ENCODE assay signal across 13 cellular contexts in the genomic region with DNA sequence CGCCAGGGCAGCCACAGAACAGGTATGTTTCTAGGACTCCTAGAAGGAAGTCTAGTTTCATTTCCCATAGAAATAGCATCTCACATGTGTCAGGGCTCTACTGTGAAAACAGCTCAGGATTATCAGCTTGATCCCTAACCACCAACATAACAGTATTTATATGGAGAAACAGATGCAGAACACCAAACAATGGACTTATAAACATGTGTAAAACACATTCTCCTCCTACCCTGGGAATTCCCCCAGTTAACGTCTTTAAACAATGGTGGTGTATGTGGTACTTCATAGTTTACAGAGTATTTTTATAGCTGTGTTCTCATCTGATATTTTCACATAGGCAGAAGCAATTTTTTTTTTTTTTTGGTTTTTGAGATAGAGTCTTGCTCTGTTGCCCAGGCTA. TPM values are rescaled to one million over a fixed set of nuclear protein-coding genes. Genes with fewer than 3 reads are reported as not detected.
DNase-seq lines count a peak whose midpoint lies in the region; ATAC-seq and TF ChIP-seq lines count a peak whose summit lies in the region.
"Had no signal": no experiment of that assay in that cellular context is flagged by ENCODE, and none has a peak within 500 bp of the region (broad histone marks: within the 10 kb centered on the region; RNA-seq: fewer than 3 reads in every experiment).

No MANE protein-coding gene starts in this region.

- peaks cover 49% of the 10 kb centered on the region for H3K36me3 Mint-ChIP-seq in activated T-cell treated with anti-CD3 and anti-CD28 coated beads, Interleukin-2, amount 50 U/mL, for 4 hours (ENCODE audit: insufficient read depth)
- peaks cover 27% of the 10 kb centered on the region for H3K36me3 Mint-ChIP-seq in stimulated activated memory B cell treated with anti-CD40 and anti-IgM and Interleukin-4, amounts not matched to agents 10 μg/mL and 1 μg/mL and 100 μg/mL, for 72 hours

- H3K9me3 ChIP-seq in SJSA1 (replicated peaks) = no peaks in the 10 kb centered on the region
- H3K9me3 ChIP-seq in esophagus squamous epithelium = no peaks in the 10 kb centered on the region

- H3K36me3 ChIP-seq in SJSA1 (no peaks in the 10 kb centered on the region), esophagus squamous epithelium (peaks cover 7 to 66% (median 16%) of the 10 kb centered on the region in 3 donors)

- no peak for TF ChIP-seq CTCF in esophagus squamous epithelium (IDR thresholded peaks at IDR 0.05)

- peaks cover 81% of the 10 kb centered on the region for H3K4me1 Mint-ChIP-seq in activated T-cell treated with anti-CD3 and anti-CD28 coated beads, Interleukin-2, amount 50 U/mL, for 4 hours (ENCODE audit: low read depth)
- peaks cover 52% of the 10 kb centered on the region for H3K4me1 Mint-ChIP-seq in stimulated activated memory B cell treated with anti-CD40 and anti-IgM and Interleukin-4, amounts not matched to agents 10 μg/mL and 1 μg/mL and 100 μg/mL, for 72 hours

- H3K27me3 ChIP-seq in SJSA1 (replicated peaks) = no peaks in the 10 kb centered on the region
- H3K27me3 ChIP-seq in esophagus squamous epithelium = no peaks in the 10 kb centered on the region

- H3K27ac ChIP-seq in SJSA1 = peak overlapping the region; percentile 37
- H3K27ac ChIP-seq in esophagus squamous epithelium = peak overlapping the region; percentile 9 to 62 (median 56)

- DNase-seq in activated T-cell treated with anti-CD3 and anti-CD28 coated beads, Interleukin-2, amount 50 U/mL, for 4 hours = no peak
- DNase-seq in activated T-cell treated with anti-CD3 and anti-CD28 coated beads, Interleukin-2, amount 50 U/mL, for 48 hours = no peak
- DNase-seq in SJSA1 (ENCODE audit: low read depth in 1 of 2, low spot score in 2 of 2) (peak in 1 of 2 experiments; percentile 87), esophagus squamous epithelium (lab: John Stamatoyannopoulos, UW) (no peak), NOMO-1 treated with DMSO at 0.1 percent for 48 hours (lab: John Stamatoyannopoulos, UW; ENCODE audit: unreplicated experiment) (no peak), NCI-H1105 treated with DMSO at 0.1 percent for 48 hours (lab: John Stamatoyannopoulos, UW) (no peak)
- DNase-seq: central memory CD4-positive, alpha-beta T cell; glutamatergic neuron; KG1 had no signal

- H3K27ac Mint-ChIP-seq in stimulated activated memory B cell treated with anti-CD40 and anti-IgM and Interleukin-4, amounts not matched to agents 10 μg/mL and 1 μg/mL and 100 μg/mL, for 72 hours = peak overlapping the region; percentile 78

- H3K9me3 Mint-ChIP-seq in activated T-cell treated with anti-CD3 and anti-CD28 coated beads, Interleukin-2, amount 50 U/mL, for 4 hours = no peaks in the 10 kb centered on the region
- H3K9me3 Mint-ChIP-seq in stimulated activated memory B cell treated with anti-CD40 and anti-IgM and Interleukin-4, amounts not matched to agents 10 μg/mL and 1 μg/mL and 100 μg/mL, for 72 hours = peaks cover 3% of the 10 kb centered on the region

- WGBS in esophagus squamous epithelium, 2 donors = 28 to 36% methylated on average over 1 to 2 of the region's 2 CpGs

- no peak overlapping the region for H3K4me3 ChIP-seq in SJSA1
- no peak overlapping the region for H3K4me3 ChIP-seq in esophagus squamous epithelium

- H3K4me1 ChIP-seq in SJSA1 (replicated peaks) = peaks cover 48% of the 10 kb centered on the region
- peaks cover 35 to 70% (median 58%) of the 10 kb centered on the region in 3 donors for H3K4me1 ChIP-seq in esophagus squamous epithelium

- peak overlapping the region; percentile 60 for H3K4me3 Mint-ChIP-seq in activated T-cell treated with anti-CD3 and anti-CD28 coated beads, Interleukin-2, amount 50 U/mL, for 4 hours
- no peak overlapping the region for H3K4me3 Mint-ChIP-seq in stimulated activated memory B cell treated with anti-CD40 and anti-IgM and Interleukin-4, amounts not matched to agents 10 μg/mL and 1 μg/mL and 100 μg/mL, for 72 hours

- ATAC-seq in activated T-cell treated with anti-CD3 and anti-CD28 coated beads, Interleukin-2, amount 50 U/mL, for 4 hours = no peak
- ATAC-seq in stimulated activated memory B cell treated with anti-CD40 and anti-IgM and Interleukin-4, amounts not matched to agents 10 μg/mL and 1 μg/mL and 100 μg/mL, for 72 hours = no peak
- no peak for ATAC-seq in HG02970 (IDR thresholded peaks at IDR 0.05; ENCODE audit: low FRiP score, unreplicated experiment)

- TF ChIP-seq POLR2A in esophagus squamous epithelium (IDR thresholded peaks at IDR 0.05) = no peak

- no peaks in the 10 kb centered on the region for H3K27me3 Mint-ChIP-seq in activated T-cell treated with anti-CD3 and anti-CD28 coated beads, Interleukin-2, amount 50 U/mL, for 4 hours (ENCODE audit: low read depth)
- no peaks in the 10 kb centered on the region for H3K27me3 Mint-ChIP-seq in stimulated activated memory B cell treated with anti-CD40 and anti-IgM and Interleukin-4, amounts not matched to agents 10 μg/mL and 1 μg/mL and 100 μg/mL, for 72 hours

- intact Hi-C loops in esophagus squamous epithelium (cut with DNase I) = no loop called here

RNA-seq across cellular contexts. Expression of gene TNFSF10, which starts 9.7 kb away (rescaled TPM):
- 10 to 100 TPM; 12.9 to 24.3 (median 18.8) TPM for total RNA-seq in activated T-cell treated with anti-CD3 and anti-CD28 coated beads, Interleukin-2, amount 50 U/mL, for 4 hours
- total RNA-seq in SJSA1 (2014; rRNA removed; shearing (Covaris generic)) = 1.0 TPM in 1 of 2 replicates, not detected in the other
- 100 to 1,000 TPM in 2 of 4 donors, 10 to 100 TPM in 2; 61.7 to 128 (median 83.8) TPM for total RNA-seq in esophagus squamous epithelium
- total RNA-seq: A673, SK-MEL-5 had no signal
